In genomic region chr20:13397300-13397724, GRCh38 we compare ENCODE assay signal across 17 cellular contexts.
A peak's percentile ranks its signal among the peaks of the same experiment; 100 is the strongest.
DNase-seq lines count a peak whose midpoint lies in the region; ATAC-seq, FAIRE-seq and TF ChIP-seq lines count a peak whose summit lies in the region.
"Had no signal": no experiment of that assay in that cellular context is flagged by ENCODE, and none has a peak within 500 bp of the region (broad histone marks: within the 10 kb centered on the region; RNA-seq: fewer than 3 reads in every experiment).

No MANE protein-coding gene starts in this region.

- H3K9me1 ChIP-seq in IMR-90 (ENCODE audit: insufficient read depth, low read length), result no peaks in the 10 kb centered on the region; the same call in 1 of the 2 replicates

- no peak for FAIRE-seq in D721Med (lab: Jason Lieb, UNC)
- FAIRE-seq: H1 had no signal

- intact Hi-C loops in IMR-90 (cut with micrococcal nuclease), result loop anchor here (5.0 kb wide), 1 partner anchor 150 kb away; no protein-coding TSS in a partner anchor

- H2AK9ac ChIP-seq in IMR-90 (replicated peaks; ENCODE audit: low read depth, low read length, poor library complexity), result no peak overlapping the region

- no peaks in the 10 kb centered on the region for H3K9me3 Mint-ChIP-seq in activated naive CD4-positive, alpha-beta T cell treated with anti-CD3 and anti-CD28 coated beads, Interleukin-2, amount 50 U/mL, for 72 hours
- H3K9me3 Mint-ChIP-seq: natural killer cell treated with Interleukin-12 subunit alpha and Interleukin-12 subunit beta and Interleukin-15 and Interleukin-18, amount 100 ng/mL, for 72 hours had no signal

- no peaks in the 10 kb centered on the region for H3K36me3 ChIP-seq in IMR-90 (ENCODE audit: control insufficient read depth, insufficient read depth, low read length)
- H3K36me3 ChIP-seq: upper lobe of left lung had no signal

- H3K9me3 ChIP-seq in IMR-90 (ENCODE audit: control insufficient read depth, insufficient read depth, low read length), result no peaks in the 10 kb centered on the region
- H3K9me3 ChIP-seq: A549, upper lobe of left lung had no signal

- TF ChIP-seq RAD21 in IMR-90 (IDR thresholded peaks at IDR 0.05; ENCODE audit: low read length), result no peak

- POLR2A ChIA-PET in IMR-90 (lab: Charles Lee; ENCODE audit: unreplicated experiment), result no interaction called here

- H4K5ac ChIP-seq in IMR-90 (ENCODE audit: low read depth, low read length), result no peak overlapping the region

- H3K4me1 ChIP-seq in IMR-90 (ENCODE audit: control insufficient read depth, insufficient read depth, low read length), result peaks cover 6% of the 10 kb centered on the region
- H3K4me1 ChIP-seq: upper lobe of left lung had no signal

- CTCF ChIA-PET in IMR-90 (lab: Yijun Ruan, JAX), result no interaction called here

- no peaks in the 10 kb centered on the region for H4K20me1 ChIP-seq in IMR-90 (ENCODE audit: insufficient read depth, low read length)

- H3K9ac ChIP-seq in IMR-90 (ENCODE audit: low read depth, low read length), result no peak overlapping the region

- H2BK15ac ChIP-seq in IMR-90 (ENCODE audit: low read depth, low read length), result no peak overlapping the region

- H2BK5ac ChIP-seq in IMR-90 (ENCODE audit: low read depth, low read length, poor library complexity, severe bottlenecking), result no peak overlapping the region

- TF ChIP-seq POLR2A in IMR-90 (IDR thresholded peaks at IDR 0.05; ENCODE audit: low read depth, low read length), result no peak

- H2BK20ac ChIP-seq in IMR-90 (ENCODE audit: low read depth, low read length), result no peak overlapping the region

- no peak overlapping the region for H3K27ac Mint-ChIP-seq in activated naive CD4-positive, alpha-beta T cell treated with anti-CD3 and anti-CD28 coated beads, Interleukin-2, amount 50 U/mL, for 72 hours
- H3K27ac Mint-ChIP-seq: natural killer cell treated with Interleukin-12 subunit alpha and Interleukin-12 subunit beta and Interleukin-15 and Interleukin-18, amount 100 ng/mL, for 72 hours had no signal

- no CpG with 5 or more reads among the region's 1 CpG for WGBS in IMR-90 (ENCODE audit: extremely low coverage in 2 of 2, insufficient read length in 1 of 2), 2 experiments

- ATAC-seq in activated naive CD4-positive, alpha-beta T cell treated with anti-CD3 and anti-CD28 coated beads, Interleukin-2, amount 50 U/mL, for 72 hours, result peak; percentile 52 to 58
- ATAC-seq in IMR-90 (ENCODE audit: low read depth) (peak; percentile 67), GM21717 (IDR thresholded peaks at IDR 0.05; ENCODE audit: unreplicated experiment) (no peak)
- ATAC-seq: A549; natural killer cell treated with Interleukin-12 subunit alpha and Interleukin-12 subunit beta and Interleukin-15 and Interleukin-18, amount 100 ng/mL, for 72 hours had no signal

- H3K79me1 ChIP-seq in IMR-90 (ENCODE audit: low read depth in 1 of 2, low read length in 2 of 2), result no peaks in the 10 kb centered on the region

- H3K23ac ChIP-seq in IMR-90 (ENCODE audit: low read depth, low read length), result no peak overlapping the region

- H3K18ac ChIP-seq in IMR-90 (ENCODE audit: low read depth, low read length), result no peak overlapping the region

- no peak overlapping the region; the same call in 1 of the 2 replicates for H3K27ac ChIP-seq in IMR-90 (ENCODE audit: insufficient read depth, low read length)
- H3K27ac ChIP-seq: A549, upper lobe of left lung had no signal

- TF ChIP-seq CTCF in IMR-90 (conservative IDR thresholded peaks at IDR 0.05; ENCODE audit: low read depth, low read length) (no peak), fibroblast of the aortic adventitia (IDR thresholded peaks at IDR 0.05; ENCODE audit: insufficient read depth, low read length) (no peak), D721Med (IDR thresholded peaks at IDR 0.05; ENCODE audit: insufficient read depth, missing control alignments) (no peak)

- no peak overlapping the region for H3K56ac ChIP-seq in IMR-90 (ENCODE audit: extremely low read depth, insufficient read depth, low read length)

- no TSS peak for BruUV-seq in IMR-90 (replicated peaks; lab: Mats Ljungman, UMichigan)

- no peak overlapping the region for H3K14ac ChIP-seq in IMR-90 (replicated peaks; ENCODE audit: low read depth, low read length)

- no peak overlapping the region for H2BK120ac ChIP-seq in IMR-90 (ENCODE audit: low read depth, low read length)

- no peak overlapping the region for H4K91ac ChIP-seq in IMR-90 (ENCODE audit: insufficient read depth, low read depth, low read length)

- no peak overlapping the region for H4K8ac ChIP-seq in IMR-90 (ENCODE audit: low read depth in 2 of 2, low read length in 2 of 2)

- H3K4ac ChIP-seq in IMR-90 (ENCODE audit: low read depth, low read length), result no peak overlapping the region

- H3K4me2 ChIP-seq in IMR-90 (ENCODE audit: low read depth, low read length), result no peak overlapping the region
- H3K4me2 ChIP-seq: A549 had no signal

- H3K36me3 Mint-ChIP-seq in activated naive CD4-positive, alpha-beta T cell treated with anti-CD3 and anti-CD28 coated beads, Interleukin-2, amount 50 U/mL, for 72 hours, result peaks cover 4 to 13% of the 10 kb centered on the region in 2 donors
- H3K36me3 Mint-ChIP-seq: natural killer cell treated with Interleukin-12 subunit alpha and Interleukin-12 subunit beta and Interleukin-15 and Interleukin-18, amount 100 ng/mL, for 72 hours had no signal

- H3K4me3 ChIP-seq in IMR-90 (ENCODE audit: insufficient read depth, low read depth, low read length) (no peak overlapping the region), fibroblast of the aortic adventitia (ENCODE audit: low read depth, low read length) (no peak overlapping the region)
- H3K4me3 ChIP-seq: A549, upper lobe of left lung had no signal

- no peak overlapping the region for H2AFZ ChIP-seq in IMR-90 (replicated peaks; ENCODE audit: low read length, poor library complexity)

- H2AK5ac ChIP-seq in IMR-90 (ENCODE audit: low read depth, low read length), result no peak overlapping the region

- H3K27me3 ChIP-seq in IMR-90 (ENCODE audit: control insufficient read depth, insufficient read depth, low read length), result no peaks in the 10 kb centered on the region
- H3K27me3 ChIP-seq: upper lobe of left lung had no signal

- no peak for DNase-seq in activated naive CD4-positive, alpha-beta T cell treated with anti-CD3 and anti-CD28 coated beads, Interleukin-2, amount 50 U/mL, for 72 hours (ENCODE audit: low spot score in 2 of 2)
- no peak for DNase-seq in activated naive CD4-positive, alpha-beta T cell treated with Interleukin-2 at 50 U/mL for 16 hours
- DNase-seq in IMR-90 (peak; percentile 53), fibroblast of the aortic adventitia (ENCODE audit: low read depth) (peak; percentile 11), superior temporal gyrus (ENCODE audit: extremely low spot score) (peak; percentile 16), D721Med (ENCODE audit: insufficient read length, low spot score) (no peak), C1 segment of cervical spinal cord (lab: John Stamatoyannopoulos, UW) (no peak)
- DNase-seq: activated T-cell treated with anti-CD3 and anti-CD28 coated beads, Interleukin-2, amount 50 U/mL, for 1 hour; aorta; DMS 273 treated with DMSO at 0.1 percent for 48 hours; effector CD8-positive, alpha-beta T cell; stimulated activated CD4-positive, alpha-beta T cell treated with anti-CD3 and anti-CD28 coated beads, Interleukin-12 subunit alpha, Interleukin-12 subunit beta, amount 100 ng/mL, for 4 hours; upper lobe of left lung had no signal

- in situ Hi-C loops in IMR-90 (cut with MboI; ENCODE audit: low sequenced_read_pairs), result no loop called here

- dilution Hi-C loops in IMR-90 (cut with HindIII; ENCODE audit: low sequenced_read_pairs, unreplicated experiment), result no loop called here

TF ChIP-seq in IMR-90, 13 proteins besides CTCF, POLR2A, EP300 and RAD21:
- TF ChIP-seq MAFK (IDR thresholded peaks at IDR 0.05; ENCODE audit: low read depth, low read length) (no peak), RFX5 (IDR thresholded peaks at IDR 0.05; ENCODE audit: low read depth, low read length) (no peak), MXI1 (IDR thresholded peaks at IDR 0.05; ENCODE audit: borderline replicate concordance, low read depth, low read length) (no peak), ELK1 (IDR thresholded peaks at IDR 0.05; ENCODE audit: borderline replicate concordance, low read depth, low read length) (no peak), RCOR1 (IDR thresholded peaks at IDR 0.05; ENCODE audit: insufficient replicate concordance, low read length) (no peak), USF2 (IDR thresholded peaks at IDR 0.05; ENCODE audit: low read depth, low read length) (no peak), MAZ (IDR thresholded peaks at IDR 0.05; ENCODE audit: borderline replicate concordance, low read depth, low read length) (no peak), CEBPB (IDR thresholded peaks at IDR 0.05; ENCODE audit: low read depth, low read length) (no peak), SMC3 (IDR thresholded peaks at IDR 0.05; ENCODE audit: low read depth, low read length) (no peak), NFE2L2 (IDR thresholded peaks at IDR 0.05; ENCODE audit: low read depth, low read length) (no peak), BHLHE40 (IDR thresholded peaks at IDR 0.05; ENCODE audit: low read depth, low read length) (no peak)

Comparison
In these comparisons a context has a peak if more than half of its experiments do, and no peak if none do; other contexts are left out.
1. DNase-seq: peak in IMR-90 (single experiment), fibroblast of the aortic adventitia (single experiment) and superior temporal gyrus (single experiment); none in activated naive CD4-positive, alpha-beta T cell treated with anti-CD3 and anti-CD28 coated beads, Interleukin-2, amount 50 U/mL, for 72 hours (0 of 2), activated naive CD4-positive, alpha-beta T cell treated with Interleukin-2 at 50 U/mL for 16 hours (single experiment), D721Med (single experiment) and C1 segment of cervical spinal cord (0 of 14).